Comparison of ENCODE assay signal across 1 cellular context in genomic region chr15:40323239-40323952, GRCh38.
TF ChIP-seq lines count a peak whose summit lies in the region.

Gene INAFM2 (plus strand): TSS chr15:40323692. CDS start chr15:40324056, 364 bp downstream.

TF ChIP-seq in GM12878, 131 proteins besides CTCF, POLR2A, EP300 and RAD21 (continued from another document):
- no peak for TF ChIP-seq BCL3 (IDR thresholded peaks at IDR 0.05; ENCODE audit: borderline replicate concordance, insufficient read depth, low read depth, low read length, poor library complexity, severe bottlenecking)
- peak; percentile 51; the same call in 1 of the 2 replicates for TF ChIP-seq JUND (IDR thresholded peaks at IDR 0.05; ENCODE audit: low read depth, low read length)
- peak; percentile 99 for TF ChIP-seq NKRF (conservative IDR thresholded peaks at IDR 0.05)
- 0 out of 2 replicates have a peak, but pooled peaks have one; percentile 40 for TF ChIP-seq MEF2A (IDR thresholded peaks at IDR 0.05; ENCODE audit: insufficient read depth, low read depth, low read length)
- TF ChIP-seq RB1 (IDR thresholded peaks at IDR 0.05; ENCODE audit: borderline replicate concordance), result peak; percentile 56; the same call in 1 of the 2 replicates
- TF ChIP-seq SPI1 (IDR thresholded peaks at IDR 0.05; ENCODE audit: borderline replicate concordance, insufficient read depth, low read depth, low read length), result 0 out of 2 replicates have a peak, but pooled peaks have one; percentile 26
- no peak for TF ChIP-seq BMI1 (IDR thresholded peaks at IDR 0.05; ENCODE audit: borderline replicate concordance)
- TF ChIP-seq GATAD2B (conservative IDR thresholded peaks at IDR 0.05; ENCODE audit: low read depth), result 0 out of 2 replicates have a peak, but pooled peaks have one; percentile 19
- peak; percentile 57; the same call in 1 of the 2 replicates for TF ChIP-seq SIN3A (IDR thresholded peaks at IDR 0.05; ENCODE audit: low read depth, low read length)
- TF ChIP-seq ZZZ3 (IDR thresholded peaks at IDR 0.05; ENCODE audit: control insufficient read depth, insufficient read length, low read depth), result no peak
- no peak for TF ChIP-seq ZBTB11 (CRISPR knock-in tag; IDR thresholded peaks at IDR 0.05)
- TF ChIP-seq TARDBP (IDR thresholded peaks at IDR 0.05; ENCODE audit: borderline replicate concordance), result peak; percentile 40; the same call in 1 of the 2 replicates
- 0 out of 2 replicates have a peak, but pooled peaks have one; percentile 38 for TF ChIP-seq CREM (IDR thresholded peaks at IDR 0.05; ENCODE audit: low read depth)
- TF ChIP-seq CREB1 (IDR thresholded peaks at IDR 0.05; ENCODE audit: low read depth), result 0 out of 2 replicates have a peak, but pooled peaks have one; percentile 41
- peak in 1 of 2 experiments; percentile 5; a peak in 1 of 3 replicates for TF ChIP-seq EGR1 (IDR thresholded peaks at IDR 0.05; ENCODE audit: borderline replicate concordance in 1 of 2, low read depth in 2 of 2, low read length in 2 of 2)
- 0 out of 2 replicates have a peak, but pooled peaks have one; percentile 38 for TF ChIP-seq IKZF1 (conservative IDR thresholded peaks at IDR 0.05)
- peak in 1 of 2 experiments; percentile 46; a peak in 1 of 4 replicates for TF ChIP-seq BHLHE40 (IDR thresholded peaks at IDR 0.05; ENCODE audit: borderline replicate concordance in 1 of 2, low read depth in 2 of 2, low read length in 1 of 2)
- TF ChIP-seq HDGF (IDR thresholded peaks at IDR 0.05), result 0 out of 2 replicates have a peak, but pooled peaks have one; percentile 20
- TF ChIP-seq PKNOX1 (IDR thresholded peaks at IDR 0.05), result peak; percentile 69
- peak; percentile 90 for TF ChIP-seq E4F1 (IDR thresholded peaks at IDR 0.05; ENCODE audit: borderline replicate concordance, partially characterized antibody)
- TF ChIP-seq ZBTB40 (IDR thresholded peaks at IDR 0.05; ENCODE audit: borderline replicate concordance), result no peak
- peak; percentile 65; the same call in 1 of the 2 replicates for TF ChIP-seq MAX (IDR thresholded peaks at IDR 0.05; ENCODE audit: low read depth, low read length)
